In genomic region chr4:132062611-132063239, GRCh38 we compare ENCODE assay signal across 21 cellular contexts.
"Had no signal": no experiment of that assay in that cellular context is flagged by ENCODE, and none has a peak within 500 bp of the region (broad histone marks: within the 10 kb centered on the region; RNA-seq: fewer than 3 reads in every experiment).

No MANE protein-coding gene starts in this region.

- DNase-seq: activated B cell treated with CpG ODN at 0.5 μM for 24 hours; activated CD4-positive, alpha-beta T cell treated with anti-CD3 and anti-CD28 coated beads for 1 hour; activated CD4-positive, alpha-beta T cell treated with anti-CD3 and anti-CD28 coated beads, Interleukin-2, amount 10 ng/mL, durations not matched to agents 24 days and 14 days; activated CD4-positive, alpha-beta T cell treated with anti-CD3 and anti-CD28 coated beads, Interleukin-2, amount 50 U/mL, for 48 hours; activated CD8-positive, alpha-beta memory T cell treated with anti-CD3 and anti-CD28 coated beads, Interleukin-2, amount 10 ng/mL, durations not matched to agents 7 days and 5 days; activated effector memory CD4-positive, alpha-beta T cell treated with Interleukin-2 at 50 U/mL for 16 hours; activated naive CD4-positive, alpha-beta T cell; activated T-cell treated with anti-CD3 and anti-CD28 coated beads, Interleukin-2, amount 50 U/mL, for 24 hours; Karpas-422; MM.1S; NCI-H1105; NCI-H1436; NCI-H1694 treated with DMSO at 0.1 percent for 48 hours; NCI-H2029 treated with DMSO at 0.1 percent for 48 hours; NCI-H345; NCI-H510A treated with DMSO at 0.1 percent for 48 hours; NCI-H69; PC-3; SIG-M5; T-helper 17 cell; T-helper 9 cell had no signal

- ATAC-seq: activated CD8-positive, alpha-beta memory T cell treated with anti-CD3 and anti-CD28 coated beads, Interleukin-2, amount 10 ng/mL, durations not matched to agents 7 days and 5 days; PC-3; T-helper 17 cell had no signal
